Comparison of ENCODE assay signal across 8 cellular contexts in the genomic region with DNA sequence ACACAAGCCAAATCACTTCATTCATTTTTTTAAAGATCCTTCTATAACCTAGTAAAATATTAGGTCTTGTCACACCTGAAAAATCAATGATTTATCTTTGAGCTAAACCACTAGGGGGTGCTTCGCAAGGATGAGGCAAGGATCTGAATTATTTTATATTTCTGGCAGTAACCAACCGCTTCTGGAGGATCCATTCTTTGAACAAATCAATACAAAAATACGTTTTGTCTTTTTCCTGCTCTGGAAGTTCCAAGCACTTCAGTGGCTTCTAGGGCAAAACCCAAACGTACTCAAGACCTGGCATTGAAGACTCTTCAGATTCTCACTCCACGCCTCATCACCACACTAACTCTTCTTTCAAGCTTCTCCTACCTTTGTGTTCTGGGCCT. TPM values are rescaled to one million over a fixed set of nuclear protein-coding genes. Genes with fewer than 3 reads are reported as not detected.
A peak's percentile ranks its signal among the peaks of the same experiment; 100 is the strongest.
DNase-seq lines count a peak whose midpoint lies in the region; ATAC-seq and TF ChIP-seq lines count a peak whose summit lies in the region.

No MANE protein-coding gene starts in this region.

- POLR2A ChIA-PET in A673 (lab: Charles Lee; ENCODE audit: low non-redundant PET): no interaction called here
- POLR2A ChIA-PET in OCI-LY7 (lab: Charles Lee): interaction anchor here (1.0 to 3.0 kb wide), 9 partner anchors 12 to 599 kb away, joined by 3 to 10 read pairs (median 4); no protein-coding TSS in a partner anchor

- H3K4me3 ChIP-seq in A673 (ENCODE audit: low read depth, low read length, poor library complexity, severe bottlenecking) (peak overlapping the region; percentile 72), GM12864 (ENCODE audit: low read depth, low read length) (peak overlapping the region; percentile 98), OCI-LY7 (ENCODE audit: low read depth, low read length, poor library complexity, severe bottlenecking) (peak overlapping the region; percentile 91), left lung (peak overlapping the region; percentile 50 to 79)

- H3K9me2 ChIP-seq in OCI-LY7 (ENCODE audit: insufficient read depth, low read length): no peaks in the 10 kb centered on the region

- H3K9me3 ChIP-seq in A673 (ENCODE audit: low read depth, low read length, poor library complexity, severe bottlenecking) (no peaks in the 10 kb centered on the region), OCI-LY7 (ENCODE audit: low read length) (no peaks in the 10 kb centered on the region), left lung (no peaks in the 10 kb centered on the region)

- intact Hi-C loops in A673 (cut with micrococcal nuclease; ENCODE audit: unreplicated experiment): loop anchor here (5.0 kb wide), 1 partner anchor 851 kb away; no protein-coding TSS in a partner anchor
- intact Hi-C loops in OCI-LY7 (cut with micrococcal nuclease; ENCODE audit: unreplicated experiment): loop anchor here (5.0 kb wide), 1 partner anchor 861 kb away; no protein-coding TSS in a partner anchor
- intact Hi-C loops in left lung (cut with DNase I): no loop called here

- CTCF ChIA-PET in A673 (lab: Charles Lee) (interaction anchor here (0.5 to 2.6 kb wide), 7 partner anchors 11 to 664 kb away, joined by 3 to 15 read pairs (median 4); a partner anchor contains a TSS), OCI-LY7 (lab: Charles Lee; ENCODE audit: unreplicated experiment) (interaction anchor here (0.8 to 1.1 kb wide), 2 partner anchors 11 to 33 kb away, joined by 3 read pairs; no protein-coding TSS in a partner anchor)

- ATAC-seq in HG03097 (IDR thresholded peaks at IDR 0.05; ENCODE audit: low FRiP score, unreplicated experiment) (peak; percentile 27), left lung (peak; percentile 50)
- ATAC-seq in central memory CD8-positive, alpha-beta T cell (replicated peaks; ENCODE audit: extremely low read depth, poor library complexity, severe bottlenecking): peak; percentile 42

- H2AFZ ChIP-seq in OCI-LY7 (ENCODE audit: low read length): peak overlapping the region; percentile 74

- DNase-seq in A673 (ENCODE audit: low spot score) (peak; percentile 54), GM12864 (ENCODE audit: low read depth) (no peak), OCI-LY7 (ENCODE audit: low spot score) (peak; percentile 65), left lung (no peak), type B pancreatic cell (ENCODE audit: extremely low spot score, unreplicated experiment) (no peak), NCI-H2107 treated with DMSO at 0.1 percent for 48 hours (lab: John Stamatoyannopoulos, UW; ENCODE audit: unreplicated experiment) (no peak)
- DNase-seq in central memory CD8-positive, alpha-beta T cell (ENCODE audit: low spot score in 2 of 2): peak in 1 of 2 donors; percentile 16

- H3K27ac ChIP-seq in A673 (ENCODE audit: low read depth, low read length, poor library complexity, severe bottlenecking): peak overlapping the region; percentile 99
- peak overlapping the region; percentile 50 for H3K27ac ChIP-seq in OCI-LY7 (ENCODE audit: low read depth, low read length, poor library complexity, severe bottlenecking)
- peak overlapping the region; percentile 89 to 93 for H3K27ac ChIP-seq in left lung

- H4K20me1 ChIP-seq in OCI-LY7 (ENCODE audit: insufficient read depth, low read length): peaks cover 11% of the 10 kb centered on the region

- peaks cover 5% of the 10 kb centered on the region for H3K36me3 ChIP-seq in A673 (ENCODE audit: insufficient read depth, low read length, poor library complexity, severe bottlenecking)
- H3K36me3 ChIP-seq in OCI-LY7 (ENCODE audit: insufficient read depth, low read length): peaks cover 33% of the 10 kb centered on the region
- peaks cover 0 to 23% of the 10 kb centered on the region in 2 donors for H3K36me3 ChIP-seq in left lung

- peaks cover 26% of the 10 kb centered on the region for H3K36me3 Mint-ChIP-seq in central memory CD8-positive, alpha-beta T cell (ENCODE audit: insufficient read depth)
- peaks cover 3% of the 10 kb centered on the region for H3K36me3 Mint-ChIP-seq in type B pancreatic cell

- peak overlapping the region; percentile 99 for H3K4me3 Mint-ChIP-seq in central memory CD8-positive, alpha-beta T cell
- peak overlapping the region; percentile 97 for H3K4me3 Mint-ChIP-seq in type B pancreatic cell

- peaks cover 38% of the 10 kb centered on the region for H3K79me2 ChIP-seq in OCI-LY7 (ENCODE audit: insufficient read depth, low read depth, low read length)

- BruUV-seq in A673 (replicated peaks; lab: Mats Ljungman, UMichigan) (TSS peak; percentile 69), OCI-LY7 (replicated peaks; lab: Mats Ljungman, UMichigan) (TSS peak; percentile 79)

- H3K4me1 ChIP-seq in A673 (ENCODE audit: insufficient read depth, low read length, poor library complexity, severe bottlenecking): peaks cover 17% of the 10 kb centered on the region
- peaks cover 19% of the 10 kb centered on the region for H3K4me1 ChIP-seq in OCI-LY7 (ENCODE audit: insufficient read depth, low read length, poor library complexity, severe bottlenecking)
- H3K4me1 ChIP-seq in left lung: peaks cover 8 to 28% of the 10 kb centered on the region in 2 donors

- H3K4me1 Mint-ChIP-seq in central memory CD8-positive, alpha-beta T cell: peaks cover 37% of the 10 kb centered on the region
- peaks cover 9% of the 10 kb centered on the region for H3K4me1 Mint-ChIP-seq in type B pancreatic cell (ENCODE audit: unreplicated experiment)

- H3K27ac Mint-ChIP-seq in central memory CD8-positive, alpha-beta T cell (ENCODE audit: low read depth): peak overlapping the region; percentile 96
- peak overlapping the region; percentile 99 for H3K27ac Mint-ChIP-seq in type B pancreatic cell

- peak overlapping the region; percentile 92 for H3K4me2 ChIP-seq in OCI-LY7 (ENCODE audit: low read length)

- H3K27me3 ChIP-seq in A673 (replicated peaks; ENCODE audit: insufficient read depth, low read depth, low read length, poor library complexity) (no peaks in the 10 kb centered on the region), left lung (no peaks in the 10 kb centered on the region)

- H3K27me3 Mint-ChIP-seq in central memory CD8-positive, alpha-beta T cell: no peaks in the 10 kb centered on the region
- peaks cover 23% of the 10 kb centered on the region for H3K27me3 Mint-ChIP-seq in type B pancreatic cell

- TF ChIP-seq CTCF in A673 (conservative IDR thresholded peaks at IDR 0.05; ENCODE audit: low read depth, low read length): peak; percentile 73
- peak; percentile 61 for TF ChIP-seq CTCF in GM12864 (IDR thresholded peaks at IDR 0.05; ENCODE audit: low read depth, low read length, missing control alignments)
- TF ChIP-seq CTCF in OCI-LY7 (conservative IDR thresholded peaks at IDR 0.05; ENCODE audit: low read length): peak; percentile 95
- peak; percentile 36 to 39 for TF ChIP-seq CTCF in left lung (IDR thresholded peaks at IDR 0.05)
- peak; percentile 86 for TF ChIP-seq CTCF in type B pancreatic cell (conservative IDR thresholded peaks at IDR 0.05)

- no peaks in the 10 kb centered on the region for H3K9me3 Mint-ChIP-seq in central memory CD8-positive, alpha-beta T cell
- no peaks in the 10 kb centered on the region for H3K9me3 Mint-ChIP-seq in type B pancreatic cell

RNA-seq across cellular contexts. Expression of a gene that starts 0.5 kb away (rescaled TPM):
- 64.0 and 81.3 TPM in 2 replicates for total RNA-seq in A673 (2021)
- total RNA-seq in OCI-LY7 (2014; rRNA removed; shearing (Covaris generic)): 52.9 and 59.4 TPM in 2 replicates
- 39.3 and 44.4 TPM in 2 replicates for total RNA-seq in OCI-LY7 (2022)
- total RNA-seq in left lung: 10 to 100 TPM; 18.2 to 27.8 TPM
- 43.8 and 45.3 TPM in 2 replicates for total RNA-seq in type B pancreatic cell (ENCODE audit: low replicate concordance)

RNA-seq across cellular contexts. Expression of a gene that starts 14.2 kb away (rescaled TPM):
- total RNA-seq in A673 (2021): 29.7 and 38.7 TPM in 2 replicates
- total RNA-seq in OCI-LY7 (2014; rRNA removed; shearing (Covaris generic)): 17.2 and 21.6 TPM in 2 replicates
- 7.5 and 8.2 TPM in 2 replicates for total RNA-seq in OCI-LY7 (2022)
- total RNA-seq in left lung: 1 to 10 TPM; 6.4 to 8.8 TPM
- 9.3 and 13.9 TPM in 2 replicates for total RNA-seq in type B pancreatic cell (ENCODE audit: low replicate concordance)

RNA-seq across cellular contexts. Expression of a gene that starts 38.3 kb away (rescaled TPM):
- total RNA-seq in A673 (2021) (20.9 and 23.1 TPM in 2 replicates), OCI-LY7 (2022) (22.9 and 25.7 TPM in 2 replicates), left lung (10 to 100 TPM; 13.4 to 20.6 TPM), type B pancreatic cell (ENCODE audit: low replicate concordance) (7.9 and 22.8 TPM in 2 replicates)
- 8.8 and 9.6 TPM in 2 replicates for total RNA-seq in OCI-LY7 (2014; rRNA removed; shearing (Covaris generic))

Comparison
In these comparisons a context has a peak if more than half of its experiments do, and no peak if none do; other contexts are left out.
1. DNase-seq: peak in A673 (single experiment) and OCI-LY7 (single experiment); none in GM12864 (single experiment), left lung (0 of 2), type B pancreatic cell (single experiment) and NCI-H2107 treated with DMSO at 0.1 percent for 48 hours (single experiment).
2. CTCF ChIP-seq: peak in every context shown above with its lines; median percentile 95 in OCI-LY7; 86 in type B pancreatic cell; 73 in A673; 61 in GM12864; 38 in left lung.
3. intact Hi-C loops: an anchor here in A673 (5.0 kb wide) and OCI-LY7 (5.0 kb wide); none called in left lung.
4. Peak in every context shown above with its lines, with median percentiles within 50 percentile points of each other: H3K27ac ChIP-seq, H3K4me3 ChIP-seq and ATAC-seq.